ENCODE assay signal across 18 cellular contexts in genomic region chrX:133444196-133444595, GRCh38. TPM values are rescaled to one million over a fixed set of nuclear protein-coding genes. Genes with fewer than 3 reads are reported as not detected.
DNase-seq lines count a peak whose midpoint lies in the region; ATAC-seq and TF ChIP-seq lines count a peak whose summit lies in the region.
"Had no signal": no experiment of that assay in that cellular context is flagged by ENCODE, and none has a peak within 500 bp of the region (broad histone marks: within the 10 kb centered on the region; RNA-seq: fewer than 3 reads in every experiment).

No MANE protein-coding gene starts in this region.

- no peaks in the 10 kb centered on the region for H3K9me2 ChIP-seq in GM23338 (ENCODE audit: insufficient read depth)
- H3K9me2 ChIP-seq: SK-N-SH had no signal

- TF ChIP-seq CTCF in GM23338 (conservative IDR thresholded peaks at IDR 0.05; ENCODE audit: low read depth in 2 of 2) (no peak), glutamatergic neuron (IDR thresholded peaks at IDR 0.05; ENCODE audit: partially characterized antibody, unreplicated experiment) (no peak)

- H3K4me3 ChIP-seq in GM23338, result no peak overlapping the region
- no peak overlapping the region for H3K4me3 ChIP-seq in adipocyte (ENCODE audit: low read length)
- no peak overlapping the region for H3K4me3 ChIP-seq in skeletal muscle cell (ENCODE audit: low read depth, low read length)

- H2AFZ ChIP-seq in GM23338, result no peak overlapping the region

- peaks cover 6% of the 10 kb centered on the region; the same call in 1 of the 2 replicates for H3F3A ChIP-seq in GM23338 (replicated peaks; ENCODE audit: low read depth)

- no peaks in the 10 kb centered on the region for H3K79me2 ChIP-seq in GM23338 (replicated peaks; ENCODE audit: insufficient read depth)

- H4K20me1 ChIP-seq in GM23338 (replicated peaks; ENCODE audit: insufficient read depth), result no peaks in the 10 kb centered on the region

- 0 out of 2 replicates have a peak overlapping the region, but pooled peaks have one; percentile 32 for H3K4me2 ChIP-seq in GM23338
- H3K4me2 ChIP-seq: SK-N-SH had no signal

- H3K36me3 Mint-ChIP-seq in GM23338 (ENCODE audit: low read depth), result no peaks in the 10 kb centered on the region; the same call in 2 of the 3 replicates
- H3K36me3 Mint-ChIP-seq in glutamatergic neuron (ENCODE audit: unreplicated experiment), result no peaks in the 10 kb centered on the region

- ATAC-seq in GM23338, result no peak
- no peak for ATAC-seq in GM19455 (IDR thresholded peaks at IDR 0.05; ENCODE audit: unreplicated experiment)
- no peak for ATAC-seq in HG02870 (IDR thresholded peaks at IDR 0.05; ENCODE audit: unreplicated experiment)
- ATAC-seq: HepG2, Panc1, Right ventricle myocardium inferior had no signal

- H3K36me3 ChIP-seq in GM23338 (ENCODE audit: insufficient read depth) (no peaks in the 10 kb centered on the region), adipocyte (ENCODE audit: control insufficient read depth, insufficient read depth, low read length, severe bottlenecking) (no peaks in the 10 kb centered on the region)

- DNase-seq in GM23338 (ENCODE audit: low spot score) (no peak), adipocyte (ENCODE audit: low read depth) (peak; percentile 57), fibroblast of peridontal ligament (ENCODE audit: extremely low read depth) (peak; percentile 13), skeletal muscle cell (ENCODE audit: low read depth) (peak; percentile 12), germinal center (ENCODE audit: low spot score) (no peak), glutamatergic neuron (no peak)
- DNase-seq: CD4-positive, alpha-beta T cell; Karpas-422; NCI-H146; NCI-H2081 treated with DMSO at 0.1 percent for 48 hours; NCI-H345; SK-N-SH had no signal

- H3K4me3 Mint-ChIP-seq in GM23338, result no peak overlapping the region
- H3K4me3 Mint-ChIP-seq in glutamatergic neuron (ENCODE audit: unreplicated experiment), result no peak overlapping the region
- H3K4me3 Mint-ChIP-seq: B cell; CD4-positive, alpha-beta T cell had no signal

- H3K4me1 Mint-ChIP-seq in GM23338, result peaks cover 49% of the 10 kb centered on the region
- H3K4me1 Mint-ChIP-seq in glutamatergic neuron (ENCODE audit: low read depth, unreplicated experiment), result peaks cover 3% of the 10 kb centered on the region

- H3K27me3 ChIP-seq in GM23338 (ENCODE audit: insufficient read depth) (no peaks in the 10 kb centered on the region), adipocyte (replicated peaks; ENCODE audit: control insufficient read depth, insufficient read depth, low read length) (peaks cover 22% of the 10 kb centered on the region)

- H3K27me3 Mint-ChIP-seq in GM23338 (ENCODE audit: insufficient read depth, low read depth, poor library complexity), result peaks cover 7% of the 10 kb centered on the region
- H3K27me3 Mint-ChIP-seq in glutamatergic neuron (ENCODE audit: unreplicated experiment), result no peaks in the 10 kb centered on the region
- H3K27me3 Mint-ChIP-seq: B cell; CD4-positive, alpha-beta T cell had no signal

- H3K4me1 ChIP-seq in GM23338 (ENCODE audit: insufficient read depth) (peaks cover 25% of the 10 kb centered on the region), adipocyte (ENCODE audit: control insufficient read depth, insufficient read depth, low read length) (no peaks in the 10 kb centered on the region)

- H3K9me3 ChIP-seq in adipocyte (ENCODE audit: control insufficient read depth, low read length), result no peaks in the 10 kb centered on the region
- H3K9me3 ChIP-seq: SK-N-SH had no signal

- H3K27ac Mint-ChIP-seq in GM23338 (peak overlapping the region; percentile 70; the same call in 1 of the 2 replicates), glutamatergic neuron (ENCODE audit: unreplicated experiment) (no peak overlapping the region)
- H3K27ac Mint-ChIP-seq: B cell; CD4-positive, alpha-beta T cell had no signal

- H3K9me3 Mint-ChIP-seq in GM23338 (no peaks in the 10 kb centered on the region; the same call in 2 of the 3 replicates), glutamatergic neuron (ENCODE audit: unreplicated experiment) (no peaks in the 10 kb centered on the region)
- H3K9me3 Mint-ChIP-seq: CD4-positive, alpha-beta T cell had no signal

- no peak overlapping the region for H3K9ac ChIP-seq in adipocyte (ENCODE audit: low read length)
- H3K9ac ChIP-seq: SK-N-SH had no signal

- H3K27ac ChIP-seq in GM23338 (ENCODE audit: low read depth), result no peak overlapping the region

TF ChIP-seq in GM23338, 12 proteins besides CTCF, POLR2A, EP300 and RAD21 (continues in another document):
- TF ChIP-seq ETS1 (IDR thresholded peaks at IDR 0.05), result no peak
- no peak for TF ChIP-seq STAT1 (IDR thresholded peaks at IDR 0.05; ENCODE audit: unreplicated experiment)
- no peak for TF ChIP-seq JUNB (IDR thresholded peaks at IDR 0.05; ENCODE audit: unreplicated experiment)
- TF ChIP-seq EZH2 (IDR thresholded peaks at IDR 0.05; ENCODE audit: low read depth, unreplicated experiment), result no peak
- TF ChIP-seq ZNF114 (CRISPR knock-in tag; IDR thresholded peaks at IDR 0.05), result no peak
- TF ChIP-seq REST (IDR thresholded peaks at IDR 0.05; ENCODE audit: unreplicated experiment), result no peak
- no peak for TF ChIP-seq NANOG (IDR thresholded peaks at IDR 0.05; ENCODE audit: borderline replicate concordance)
- TF ChIP-seq ZNF331 (CRISPR knock-in tag; IDR thresholded peaks at IDR 0.05; ENCODE audit: low read depth), result no peak

RNA-seq across cellular contexts. Expression of gene GPC4, which starts 28.9 kb away (rescaled TPM):
- 183 and 184 TPM in 2 replicates for total RNA-seq in GM23338 (2014; rRNA removed; shearing (Covaris generic))
- 124 and 125 TPM in 2 replicates for polyA plus RNA-seq in GM23338 (2016; fragmentation: Nextera tagmentation; extraction: Ambion mirVana)
- 32.8 TPM for total RNA-seq in glutamatergic neuron (ENCODE audit: unreplicated experiment)
- total RNA-seq: CD4-positive, alpha-beta T cell had no signal

Comparison
In these comparisons a context has a peak if more than half of its experiments do, and no peak if none do; other contexts are left out.
1. DNase-seq: peak in adipocyte (single experiment), fibroblast of peridontal ligament (single experiment) and skeletal muscle cell (single experiment); none in GM23338 (single experiment), germinal center (single experiment) and glutamatergic neuron (single experiment).